14 cellular contexts compared by ENCODE assay signal in the genomic region with DNA sequence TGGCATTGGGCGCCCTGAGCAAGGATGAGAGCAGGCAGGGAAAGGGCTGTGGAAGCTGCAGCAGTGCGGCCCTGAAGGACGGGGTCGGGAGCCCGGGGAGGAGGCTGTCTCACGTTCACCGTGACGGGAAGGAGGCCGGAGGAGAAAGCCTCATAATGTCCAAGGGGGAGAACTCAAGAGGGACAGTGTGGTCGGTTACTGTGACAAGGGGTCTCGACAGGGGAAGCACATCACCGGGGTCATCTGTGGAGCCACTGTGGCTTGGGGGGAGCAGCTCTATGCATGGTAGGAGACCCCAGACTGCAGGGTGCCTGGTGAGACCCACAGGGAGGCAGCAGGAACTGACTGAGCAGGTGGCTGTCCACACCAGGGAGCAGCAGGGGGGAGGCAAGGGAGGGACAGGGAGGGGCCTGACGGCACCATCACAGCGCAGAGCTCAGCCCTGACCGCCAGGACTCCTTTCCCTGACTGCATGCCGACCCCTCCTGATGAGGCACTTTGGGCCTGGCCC.
DNase-seq lines count a peak whose midpoint lies in the region; TF ChIP-seq lines count a peak whose summit lies in the region.
"Had no signal": no experiment of that assay in that cellular context is flagged by ENCODE, and none has a peak within 500 bp of the region (broad histone marks: within the 10 kb centered on the region; RNA-seq: fewer than 3 reads in every experiment).

No MANE protein-coding gene starts in this region.

- no peaks in the 10 kb centered on the region for H3K27me3 Mint-ChIP-seq in activated CD4-positive, alpha-beta T cell treated with anti-CD3 and anti-CD28 coated beads, Interleukin-2, amount 10 ng/mL, durations not matched to agents 7 days and 5 days
- no peaks in the 10 kb centered on the region for H3K27me3 Mint-ChIP-seq in brain
- H3K27me3 Mint-ChIP-seq: memory B cell had no signal

- H3K9me3 ChIP-seq in skeletal muscle tissue (ENCODE audit: control insufficient read depth in 3 of 3, low read length in 3 of 3) (no peaks in the 10 kb centered on the region), thyroid gland (no peaks in the 10 kb centered on the region)

- H3K9me3 Mint-ChIP-seq in activated CD4-positive, alpha-beta T cell treated with anti-CD3 and anti-CD28 coated beads, Interleukin-2, amount 10 ng/mL, durations not matched to agents 7 days and 5 days = no peaks in the 10 kb centered on the region
- peaks cover 0 to 6% (median 0%) of the 10 kb centered on the region in 5 experiments for H3K9me3 Mint-ChIP-seq in brain
- H3K9me3 Mint-ChIP-seq: memory B cell had no signal

- H3K36me3 ChIP-seq in skeletal muscle tissue (ENCODE audit: control insufficient read depth in 3 of 3, insufficient read depth in 3 of 3, low read length in 3 of 3) (peaks cover 0 to 8% (median 0%) of the 10 kb centered on the region in 3 donors), thyroid gland (peaks cover 0 to 6% of the 10 kb centered on the region in 2 donors)

- no peak overlapping the region for H3K4me3 Mint-ChIP-seq in activated CD4-positive, alpha-beta T cell treated with anti-CD3 and anti-CD28 coated beads, Interleukin-2, amount 10 ng/mL, durations not matched to agents 7 days and 5 days
- H3K4me3 Mint-ChIP-seq in brain = no peak overlapping the region
- H3K4me3 Mint-ChIP-seq: memory B cell had no signal

- intact Hi-C loops in thyroid gland (cut with DNase I) = no loop called here

- DNase-seq in activated CD4-positive, alpha-beta T cell treated with anti-CD3 and anti-CD28 coated beads, Interleukin-2, amount 10 ng/mL, durations not matched to agents 7 days and 5 days = no peak
- DNase-seq in activated CD4-positive, alpha-beta T cell treated with anti-CD3 and anti-CD28 coated beads, Interleukin-2, amount 50 U/mL, for 4 hours = no peak
- DNase-seq in NCI-H1092 (lab: John Stamatoyannopoulos, UW) (peak; percentile 61), GM20000 (ENCODE audit: low spot score) (no peak), thyroid gland (no peak), caudate nucleus (lab: John Stamatoyannopoulos, UW) (no peak)
- DNase-seq: foreskin keratinocyte, NCI-H1048, NCI-H345, PC-3 had no signal

- TF ChIP-seq POLR2A in thyroid gland (IDR thresholded peaks at IDR 0.05) = no peak

- POLR2A ChIA-PET in activated CD4-positive, alpha-beta T cell treated with anti-CD3 and anti-CD28 coated beads, Interleukin-2, amount 10 ng/mL, durations not matched to agents 7 days and 5 days (lab: Charles Lee) = no interaction called here

- H3K27ac ChIP-seq in skeletal muscle tissue (ENCODE audit: low read depth, low read length) (peak overlapping the region; percentile 47), thyroid gland (no peak overlapping the region), caudate nucleus (ENCODE audit: low read depth, low read length) (no peak overlapping the region)
- H3K27ac ChIP-seq: foreskin keratinocyte, parathyroid adenoma had no signal

- CTCF ChIA-PET in activated CD4-positive, alpha-beta T cell treated with anti-CD3 and anti-CD28 coated beads, Interleukin-2, amount 10 ng/mL, durations not matched to agents 7 days and 5 days (lab: Charles Lee) = interaction anchor here (1.0 to 2.1 kb wide), 2 partner anchors 9 to 21 kb away, joined by 3 to 6 read pairs; no protein-coding TSS in a partner anchor

- TF ChIP-seq CTCF in brain (conservative IDR thresholded peaks at IDR 0.05) (no peak), GM20000 (IDR thresholded peaks at IDR 0.05; ENCODE audit: extremely low read depth, missing control alignments) (no peak), thyroid gland (IDR thresholded peaks at IDR 0.05) (no peak)

- H3K36me3 Mint-ChIP-seq in activated CD4-positive, alpha-beta T cell treated with anti-CD3 and anti-CD28 coated beads, Interleukin-2, amount 10 ng/mL, durations not matched to agents 7 days and 5 days (ENCODE audit: low read depth) = peaks cover 20% of the 10 kb centered on the region
- H3K36me3 Mint-ChIP-seq in brain = no peaks in the 10 kb centered on the region

- H3K27ac Mint-ChIP-seq in activated CD4-positive, alpha-beta T cell treated with anti-CD3 and anti-CD28 coated beads, Interleukin-2, amount 10 ng/mL, durations not matched to agents 7 days and 5 days = peak overlapping the region; percentile 85
- H3K27ac Mint-ChIP-seq in brain = peak overlapping the region; percentile 91 to 99 (median 93)
- H3K27ac Mint-ChIP-seq: memory B cell had no signal

- peak overlapping the region in 1 of 3 donors; percentile 60 for H3K9ac ChIP-seq in skeletal muscle tissue (ENCODE audit: low read depth in 1 of 3, low read length in 3 of 3)
- H3K9ac ChIP-seq: parathyroid adenoma had no signal

- H3K27me3 ChIP-seq in skeletal muscle tissue (ENCODE audit: control insufficient read depth in 3 of 3, insufficient read depth in 3 of 3, low read length in 3 of 3) (no peaks in the 10 kb centered on the region), thyroid gland (no peaks in the 10 kb centered on the region)
- H3K27me3 ChIP-seq: foreskin keratinocyte had no signal

- no peak overlapping the region for H3K4me3 ChIP-seq in skeletal muscle tissue (ENCODE audit: low read length in 3 of 3)
- no peak overlapping the region for H3K4me3 ChIP-seq in thyroid gland (replicated peaks in 1 of 3)

- H3K4me1 Mint-ChIP-seq in activated CD4-positive, alpha-beta T cell treated with anti-CD3 and anti-CD28 coated beads, Interleukin-2, amount 10 ng/mL, durations not matched to agents 7 days and 5 days = peaks cover 54% of the 10 kb centered on the region
- H3K4me1 Mint-ChIP-seq in brain = peaks cover 52% of the 10 kb centered on the region
- H3K4me1 Mint-ChIP-seq: memory B cell had no signal

- WGBS in thyroid gland, 2 donors = 93 to 95% methylated on average over 12 to 16 of the region's 16 CpGs

- H3K4me1 ChIP-seq in skeletal muscle tissue (ENCODE audit: control insufficient read depth in 3 of 3, insufficient read depth in 3 of 3, low read length in 3 of 3) (peaks cover 9 to 32% (median 32%) of the 10 kb centered on the region in 3 donors), thyroid gland (peaks cover 6 to 9% of the 10 kb centered on the region in 2 donors)
- H3K4me1 ChIP-seq: foreskin keratinocyte had no signal
